ENCODE assay signal across 32 cellular contexts in the genomic region with DNA sequence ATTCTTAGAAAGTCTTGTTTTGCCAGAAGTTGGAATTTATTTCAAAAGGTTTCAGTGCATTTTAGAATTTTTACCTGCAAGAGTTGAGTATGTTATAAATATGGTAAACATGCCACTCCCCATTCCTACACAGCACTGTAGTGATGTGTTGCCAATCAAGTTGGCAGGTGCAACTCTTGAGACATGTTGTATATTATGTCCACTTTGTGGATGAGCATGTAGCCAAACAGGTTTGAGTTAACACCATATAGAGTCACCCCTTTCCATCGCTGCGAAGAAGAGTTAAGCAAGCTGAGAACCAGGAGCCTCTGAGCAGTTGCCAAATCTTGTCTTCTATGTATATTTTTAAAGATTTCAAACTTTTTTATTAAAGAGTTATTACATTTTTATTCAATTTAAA.
"Had no signal": no experiment of that assay in that cellular context is flagged by ENCODE, and none has a peak within 500 bp of the region (broad histone marks: within the 10 kb centered on the region; RNA-seq: fewer than 3 reads in every experiment).

No MANE protein-coding gene starts in this region.

- H3K4me3 ChIP-seq: adrenal gland, body of pancreas, cardiac muscle cell, colonic mucosa, esophagus muscularis mucosa, gastroesophageal sphincter, heart right ventricle had no signal

- H3K27me3 ChIP-seq: adrenal gland, body of pancreas, cardiac muscle cell, colonic mucosa, esophagus muscularis mucosa, foreskin keratinocyte, gastroesophageal sphincter, heart right ventricle had no signal

- DNase-seq: activated CD4-positive, alpha-beta memory T cell treated with anti-CD3 and anti-CD28 coated beads for 36 hours; activated CD4-positive, alpha-beta T cell treated with anti-CD3 and anti-CD28 coated beads for 36 hours; activated CD4-positive, alpha-beta T cell treated with anti-CD3 and anti-CD28 coated beads, Interleukin-2, amount 10 ng/mL, durations not matched to agents 24 days and 14 days; activated CD4-positive, CD25-positive, alpha-beta regulatory T cell; activated CD4-positive, CD25-positive, alpha-beta regulatory T cell treated with anti-CD3 and anti-CD28 coated beads, Interleukin-2, amount 50 U/mL, for 72 hours; activated CD8-positive, alpha-beta memory T cell treated with anti-CD3 and anti-CD28 coated beads, Interleukin-2, amount 10 ng/mL, durations not matched to agents 7 days and 5 days; activated CD8-positive, alpha-beta memory T cell treated with anti-CD3 and anti-CD28 coated beads, Interleukin-2, amount 50 U/mL, for 4 hours; activated CD8-positive, alpha-beta T cell treated with anti-CD3 and anti-CD28 coated beads, Interleukin-2, amount 10 ng/mL, durations not matched to agents 7 days and 5 days; activated effector memory CD4-positive, alpha-beta T cell treated with anti-CD3 and anti-CD28 coated beads, Interleukin-2, amount 50 U/mL, for 16 hours; activated naive CD4-positive, alpha-beta T cell treated with anti-CD3 and anti-CD28 coated beads for 36 hours; activated naive CD8-positive, alpha-beta T cell treated with anti-CD3 and anti-CD28 coated beads for 36 hours; activated naive CD8-positive, alpha-beta T cell treated with anti-CD3 and anti-CD28 coated beads, Interleukin-2, amount 50 U/mL, for 24 hours; activated T-cell treated with anti-CD3 and anti-CD28 coated beads, Interleukin-2, amount 50 U/mL, for 1 hour; activated T-cell treated with anti-CD3 and anti-CD28 coated beads, Interleukin-2, amount 50 U/mL, for 48 hours; adrenal gland; amygdala; aorta; body of pancreas; central memory CD4-positive, alpha-beta T cell; cerebellar nuclear complex; colonic mucosa; effector CD8-positive, alpha-beta T cell; foreskin keratinocyte; heart right ventricle; T-helper 1 cell; T-helper 17 cell; T1000 had no signal

- FAIRE-seq: endometrium, endothelial cell of umbilical vein had no signal

- H3K9me3 ChIP-seq: adrenal gland, body of pancreas, colonic mucosa, esophagus muscularis mucosa, gastroesophageal sphincter had no signal

- H3K36me3 ChIP-seq: adrenal gland, cardiac muscle cell, colonic mucosa, esophagus muscularis mucosa, gastroesophageal sphincter, heart right ventricle had no signal

- H3K4me1 ChIP-seq: adrenal gland, body of pancreas, colonic mucosa, esophagus muscularis mucosa, foreskin keratinocyte, gastroesophageal sphincter had no signal

- H3K27ac ChIP-seq: adrenal gland, body of pancreas, colonic mucosa, esophagus muscularis mucosa, foreskin keratinocyte, gastroesophageal sphincter, heart right ventricle had no signal
